11 cellular contexts compared by ENCODE assay signal in genomic region chr4:6471303-6472007, GRCh38. TPM values are rescaled to one million over a fixed set of nuclear protein-coding genes. Genes with fewer than 3 reads are reported as not detected.
DNase-seq lines count a peak whose midpoint lies in the region; ATAC-seq and TF ChIP-seq lines count a peak whose summit lies in the region.
"Had no signal": no experiment of that assay in that cellular context is flagged by ENCODE, and none has a peak within 500 bp of the region (broad histone marks: within the 10 kb centered on the region; RNA-seq: fewer than 3 reads in every experiment).

No MANE protein-coding gene starts in this region.

- TF ChIP-seq CTCF in chondrocyte (IDR thresholded peaks at IDR 0.05) (no peak), type B pancreatic cell (conservative IDR thresholded peaks at IDR 0.05) (no peak)

- no peak for ATAC-seq in stimulated activated naive CD8-positive, alpha-beta T cell treated with anti-CD3 and anti-CD28 coated beads, Interleukin-15, amount 100 ng/mL, for 72 hours
- ATAC-seq in HG03045 (IDR thresholded peaks at IDR 0.05; ENCODE audit: unreplicated experiment), result no peak

- peak; percentile 34 for DNase-seq in activated T-cell treated with anti-CD3 and anti-CD28 coated beads, Interleukin-2, amount 50 U/mL, for 24 hours
- no peak for DNase-seq in activated T-cell treated with anti-CD3 and anti-CD28 coated beads, Interleukin-2, amount 50 U/mL, for 1 hour
- DNase-seq in chondrocyte (ENCODE audit: low spot score), result no peak
- DNase-seq in type B pancreatic cell (ENCODE audit: extremely low spot score, unreplicated experiment), result peak; percentile 42
- no peak for DNase-seq in stimulated activated naive CD8-positive, alpha-beta T cell treated with anti-CD3 and anti-CD28 coated beads, Interleukin-15, amount 100 ng/mL, for 72 hours
- no peak for DNase-seq in retina
- DNase-seq: effector CD8-positive, alpha-beta T cell; SJCRH30 had no signal

- 3 to 4% methylated on average over 7 to 16 of the region's 28 CpGs for WGBS in mesodermal cell (ENCODE audit: insufficient coverage in 2 of 2), 2 experiments

- H3K4me1 Mint-ChIP-seq in activated T-cell treated with anti-CD3 and anti-CD28 coated beads, Interleukin-2, amount 50 U/mL, for 24 hours (ENCODE audit: low read depth), result peaks cover 8% of the 10 kb centered on the region
- peaks cover 8% of the 10 kb centered on the region for H3K4me1 Mint-ChIP-seq in chondrocyte (ENCODE audit: low read depth)
- H3K4me1 Mint-ChIP-seq in type B pancreatic cell (ENCODE audit: unreplicated experiment), result no peaks in the 10 kb centered on the region
- no peaks in the 10 kb centered on the region for H3K4me1 Mint-ChIP-seq in stimulated activated naive CD8-positive, alpha-beta T cell treated with anti-CD3 and anti-CD28 coated beads, Interleukin-15, amount 100 ng/mL, for 72 hours

- no peak overlapping the region for H3K4me3 Mint-ChIP-seq in activated T-cell treated with anti-CD3 and anti-CD28 coated beads, Interleukin-2, amount 50 U/mL, for 24 hours
- peak overlapping the region; percentile 35 for H3K4me3 Mint-ChIP-seq in chondrocyte (ENCODE audit: unreplicated experiment)
- H3K4me3 Mint-ChIP-seq in type B pancreatic cell, result peak overlapping the region; percentile 70
- peak overlapping the region in 1 of 2 donors; percentile 56 for H3K4me3 Mint-ChIP-seq in stimulated activated naive CD8-positive, alpha-beta T cell treated with anti-CD3 and anti-CD28 coated beads, Interleukin-15, amount 100 ng/mL, for 72 hours

- H3K27me3 Mint-ChIP-seq in activated T-cell treated with anti-CD3 and anti-CD28 coated beads, Interleukin-2, amount 50 U/mL, for 24 hours, result peaks cover 84% of the 10 kb centered on the region
- H3K27me3 Mint-ChIP-seq in chondrocyte (ENCODE audit: low read depth) (peaks cover 65% of the 10 kb centered on the region), type B pancreatic cell (peaks cover 82% of the 10 kb centered on the region)
- H3K27me3 Mint-ChIP-seq in stimulated activated naive CD8-positive, alpha-beta T cell treated with anti-CD3 and anti-CD28 coated beads, Interleukin-15, amount 100 ng/mL, for 72 hours, result peaks cover 82% of the 10 kb centered on the region

- H3K27ac ChIP-seq in mesodermal cell (ENCODE audit: low read depth, low read length, severe bottlenecking), result no peak overlapping the region
- H3K27ac ChIP-seq: BLaER1 treated with 17β-estradiol and CSF1 and Interleukin-3, amounts not matched to agents 10 nM and 100 nM; SJCRH30 had no signal

- no peaks in the 10 kb centered on the region for H3K36me3 ChIP-seq in mesodermal cell (ENCODE audit: control insufficient read depth, insufficient read depth, low read length)
- H3K36me3 ChIP-seq: BLaER1 treated with 17β-estradiol and CSF1 and Interleukin-3, amounts not matched to agents 10 nM and 100 nM; SJCRH30 had no signal

- H3K9me3 Mint-ChIP-seq in activated T-cell treated with anti-CD3 and anti-CD28 coated beads, Interleukin-2, amount 50 U/mL, for 24 hours, result no peaks in the 10 kb centered on the region
- H3K9me3 Mint-ChIP-seq in chondrocyte (ENCODE audit: low read depth), result peaks cover 2% of the 10 kb centered on the region
- H3K9me3 Mint-ChIP-seq in type B pancreatic cell, result no peaks in the 10 kb centered on the region
- no peaks in the 10 kb centered on the region for H3K9me3 Mint-ChIP-seq in stimulated activated naive CD8-positive, alpha-beta T cell treated with anti-CD3 and anti-CD28 coated beads, Interleukin-15, amount 100 ng/mL, for 72 hours

- H3K9me3 ChIP-seq in mesodermal cell (ENCODE audit: control insufficient read depth, low read length), result no peaks in the 10 kb centered on the region
- H3K9me3 ChIP-seq: BLaER1 treated with 17β-estradiol and CSF1 and Interleukin-3, amounts not matched to agents 10 nM and 100 nM; SJCRH30 had no signal

- H3K4me1 ChIP-seq in mesodermal cell (ENCODE audit: control insufficient read depth, insufficient read depth, low read length, poor library complexity, severe bottlenecking), result no peaks in the 10 kb centered on the region
- H3K4me1 ChIP-seq: SJCRH30 had no signal

- H3K4me3 ChIP-seq in mesodermal cell (ENCODE audit: extremely low read depth, insufficient read depth, low read length, poor library complexity, severe bottlenecking), result peak overlapping the region; percentile 36
- H3K4me3 ChIP-seq: SJCRH30 had no signal

- no peak overlapping the region for H3K27ac Mint-ChIP-seq in activated T-cell treated with anti-CD3 and anti-CD28 coated beads, Interleukin-2, amount 50 U/mL, for 24 hours
- H3K27ac Mint-ChIP-seq in chondrocyte (ENCODE audit: unreplicated experiment), result no peak overlapping the region
- no peak overlapping the region for H3K27ac Mint-ChIP-seq in type B pancreatic cell
- no peak overlapping the region for H3K27ac Mint-ChIP-seq in stimulated activated naive CD8-positive, alpha-beta T cell treated with anti-CD3 and anti-CD28 coated beads, Interleukin-15, amount 100 ng/mL, for 72 hours

- no peaks in the 10 kb centered on the region for H3K36me3 Mint-ChIP-seq in activated T-cell treated with anti-CD3 and anti-CD28 coated beads, Interleukin-2, amount 50 U/mL, for 24 hours (ENCODE audit: low read depth)
- H3K36me3 Mint-ChIP-seq in chondrocyte (ENCODE audit: low read depth) (no peaks in the 10 kb centered on the region), type B pancreatic cell (no peaks in the 10 kb centered on the region)

RNA-seq across cellular contexts. Expression of gene PPP2R2C, which starts 1.0 kb away (rescaled TPM):
- total RNA-seq in chondrocyte, result 0.10 to 0.94 TPM (median 0.13 TPM) in 3 replicates
- polyA plus RNA-seq in mesodermal cell (2013, experiment 1 of 2), result 0.29 TPM
- 0.46 TPM for polyA plus RNA-seq in mesodermal cell (2013, experiment 2 of 2)
- total RNA-seq in type B pancreatic cell (ENCODE audit: low replicate concordance), result 10.8 and 52.6 TPM in 2 replicates
- total RNA-seq: SJCRH30 had no signal

Comparison
In these comparisons a context has a peak if more than half of its experiments do, and no peak if none do; other contexts are left out.
1. DNase-seq: peak in activated T-cell treated with anti-CD3 and anti-CD28 coated beads, Interleukin-2, amount 50 U/mL, for 24 hours (single experiment) and type B pancreatic cell (single experiment); none in activated T-cell treated with anti-CD3 and anti-CD28 coated beads, Interleukin-2, amount 50 U/mL, for 1 hour (single experiment), chondrocyte (single experiment), stimulated activated naive CD8-positive, alpha-beta T cell treated with anti-CD3 and anti-CD28 coated beads, Interleukin-15, amount 100 ng/mL, for 72 hours (0 of 2) and retina (single experiment).